1 cellular context compared by ENCODE assay signal in genomic region chr5:36570268-36570667, GRCh38.
TF ChIP-seq lines count a peak whose summit lies in the region.

No MANE protein-coding gene starts in this region.

TF ChIP-seq in HepG2, 621 proteins besides CTCF, POLR2A, EP300 and RAD21 (continued from another document):
- TF ChIP-seq ZNF670 (CRISPR knock-in tag; IDR thresholded peaks at IDR 0.05; ENCODE audit: borderline replicate concordance) (no peak), ZNF891 (CRISPR knock-in tag; IDR thresholded peaks at IDR 0.05) (no peak), GABPA (IDR thresholded peaks at IDR 0.05; ENCODE audit: low read depth, low read length) (no peak), GABPA (CRISPR knock-in tag; IDR thresholded peaks at IDR 0.05; ENCODE audit: low read depth) (no peak), ZBTB38 (CRISPR knock-in tag; IDR thresholded peaks at IDR 0.05) (no peak), TP53 (CRISPR knock-in tag; conservative IDR thresholded peaks at IDR 0.05) (no peak), EED (CRISPR knock-in tag; IDR thresholded peaks at IDR 0.05) (no peak), MAF1 (CRISPR knock-in tag; IDR thresholded peaks at IDR 0.05; ENCODE audit: borderline replicate concordance) (no peak)
